Comparison of ENCODE assay signal across 8 cellular contexts in the genomic region with DNA sequence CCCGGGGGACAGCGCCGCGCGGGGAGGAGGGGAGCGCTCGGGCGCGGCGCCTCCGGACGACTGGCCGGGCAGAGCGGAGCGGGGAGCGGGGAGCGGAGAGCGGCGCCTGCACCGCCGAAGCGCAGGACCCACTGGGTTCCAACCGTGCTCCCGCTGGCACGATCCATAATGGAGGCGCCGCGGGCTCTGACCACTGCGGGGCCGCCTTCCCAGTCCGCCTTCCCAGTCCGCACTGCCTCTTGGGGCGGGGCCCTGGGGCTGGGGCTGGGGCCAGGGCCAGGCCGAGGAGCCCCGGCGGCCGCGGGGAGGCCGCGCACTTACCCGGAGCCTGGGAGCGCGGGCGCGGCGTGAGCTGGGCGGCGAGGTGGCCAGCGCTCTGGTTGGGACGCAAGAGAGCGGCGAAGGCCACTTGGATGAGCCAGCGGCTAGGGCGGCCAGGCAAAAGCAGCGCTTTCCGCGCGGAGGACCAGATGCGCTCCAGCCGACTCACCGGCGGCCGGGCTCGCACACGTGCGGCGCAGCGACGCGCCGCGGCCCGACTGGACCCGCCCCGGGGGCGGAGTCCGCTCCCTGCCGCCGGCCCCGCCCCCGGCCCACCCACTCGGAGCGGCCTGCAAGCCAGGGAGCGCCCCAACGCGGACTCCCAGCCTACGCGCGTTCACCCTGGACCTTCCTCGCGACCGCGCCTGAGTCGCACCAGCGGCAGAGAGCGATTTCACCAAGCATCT.
A peak's percentile ranks its signal among the peaks of the same experiment; 100 is the strongest.
DNase-seq lines count a peak whose midpoint lies in the region; ATAC-seq and TF ChIP-seq lines count a peak whose summit lies in the region.

A gene with protein sequence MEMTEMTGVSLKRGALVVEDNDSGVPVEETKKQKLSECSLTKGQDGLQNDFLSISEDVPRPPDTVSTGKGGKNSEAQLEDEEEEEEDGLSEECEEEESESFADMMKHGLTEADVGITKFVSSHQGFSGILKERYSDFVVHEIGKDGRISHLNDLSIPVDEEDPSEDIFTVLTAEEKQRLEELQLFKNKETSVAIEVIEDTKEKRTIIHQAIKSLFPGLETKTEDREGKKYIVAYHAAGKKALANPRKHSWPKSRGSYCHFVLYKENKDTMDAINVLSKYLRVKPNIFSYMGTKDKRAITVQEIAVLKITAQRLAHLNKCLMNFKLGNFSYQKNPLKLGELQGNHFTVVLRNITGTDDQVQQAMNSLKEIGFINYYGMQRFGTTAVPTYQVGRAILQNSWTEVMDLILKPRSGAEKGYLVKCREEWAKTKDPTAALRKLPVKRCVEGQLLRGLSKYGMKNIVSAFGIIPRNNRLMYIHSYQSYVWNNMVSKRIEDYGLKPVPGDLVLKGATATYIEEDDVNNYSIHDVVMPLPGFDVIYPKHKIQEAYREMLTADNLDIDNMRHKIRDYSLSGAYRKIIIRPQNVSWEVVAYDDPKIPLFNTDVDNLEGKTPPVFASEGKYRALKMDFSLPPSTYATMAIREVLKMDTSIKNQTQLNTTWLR (minus strand): TSS at position 541 of the 728 bp plus-strand sequence. CDS start 13,759 bp downstream, outside the sequence.

- in situ Hi-C loops in ACHN (cut with HindIII; ENCODE audit: low pct_ligation_motif_present, low pct_unique_long_range_greater_than_20kb, low sequenced_read_pairs) = no loop called here

- H3K4me3 ChIP-seq in WI38 (ENCODE audit: low read depth, low read length) (peak within 1 kb of the TSS; percentile 86), cardiac fibroblast (replicated peaks in 1 of 2; ENCODE audit: low read depth in 2 of 2, low read length in 2 of 2) (peak within 1 kb of the TSS; percentile 71 to 86)

- no peak for TF ChIP-seq CTCF in WI38 (IDR thresholded peaks at IDR 0.05; ENCODE audit: low read depth, low read length)
- TF ChIP-seq CTCF in cardiac fibroblast (IDR thresholded peaks at IDR 0.05; ENCODE audit: low read depth, low read length) = no peak

- DNase-seq in ACHN (peak; percentile 96), NCI-H2171 treated with DMSO at 0.1 percent for 48 hours (lab: John Stamatoyannopoulos, UW) (peak; percentile 80), cardiac fibroblast (ENCODE audit: low read depth in 2 of 2) (peak; percentile 87 to 92), iris pigment epithelial cell (ENCODE audit: low read depth) (peak; percentile 91)
- peak; percentile 69 to 79 for DNase-seq in stimulated activated CD4-positive, alpha-beta T cell treated with anti-CD3 and anti-CD28 coated beads, Interleukin-12 subunit alpha, Interleukin-12 subunit beta, amount 100 ng/mL, for 24 hours (ENCODE audit: low read depth in 2 of 2)

- ATAC-seq in GM18868 (IDR thresholded peaks at IDR 0.05; ENCODE audit: unreplicated experiment) (peak; percentile 86), HG03103 (IDR thresholded peaks at IDR 0.05; ENCODE audit: low read depth, unreplicated experiment) (peak; percentile 79)

Comparison
In these comparisons a context has a peak if more than half of its experiments do, and no peak if none do; other contexts are left out.
1. Peak in every context shown above with its lines: DNase-seq, ATAC-seq and H3K4me3 ChIP-seq.